Comparison of ENCODE assay signal across 8 cellular contexts in genomic region chr10:6014241-6014761, GRCh38. TPM values are rescaled to one million over a fixed set of nuclear protein-coding genes. Genes with fewer than 3 reads are reported as not detected.
A peak's percentile ranks its signal among the peaks of the same experiment; 100 is the strongest.
DNase-seq lines count a peak whose midpoint lies in the region; ATAC-seq and TF ChIP-seq lines count a peak whose summit lies in the region.

No MANE protein-coding gene starts in this region.

- peaks cover 12% of the 10 kb centered on the region for H3K4me1 ChIP-seq in OCI-LY3 (ENCODE audit: low read length)
- H3K4me1 ChIP-seq in prostate gland (replicated peaks) = no peaks in the 10 kb centered on the region

- ATAC-seq in HG03521 (IDR thresholded peaks at IDR 0.05; ENCODE audit: unreplicated experiment) = no peak

- intact Hi-C loops in activated naive CD4-positive, alpha-beta T cell treated with anti-CD3 and anti-CD28 coated beads for 36 hours (cut with micrococcal nuclease) = loop anchor here (1.0 to 2.0 kb wide), 4 partner anchors 22 to 74 kb away; no protein-coding TSS in a partner anchor
- intact Hi-C loops in prostate gland (cut with DNase I) = loop anchor here (5.0 to 10.0 kb wide), 2 partner anchors 33 to 70 kb away; partner anchors contain the start of gene RBM17

- TF ChIP-seq CTCF in OCI-LY3 (IDR thresholded peaks at IDR 0.05; ENCODE audit: low read depth, low read length) (peak; percentile 79), glutamatergic neuron (IDR thresholded peaks at IDR 0.05; ENCODE audit: partially characterized antibody, unreplicated experiment) (peak; percentile 73), prostate gland (IDR thresholded peaks at IDR 0.05) (peak; percentile 38 to 67 (median 60))

- peaks cover 3% of the 10 kb centered on the region for H3K36me3 ChIP-seq in OCI-LY3 (replicated peaks; ENCODE audit: low read depth, low read length)
- H3K36me3 ChIP-seq in prostate gland = no peaks in the 10 kb centered on the region

- peak overlapping the region; percentile 91 for H3K27ac Mint-ChIP-seq in activated naive CD4-positive, alpha-beta T cell treated with anti-CD3 and anti-CD28 coated beads for 36 hours
- no peak overlapping the region for H3K27ac Mint-ChIP-seq in glutamatergic neuron (ENCODE audit: unreplicated experiment)

- no peaks in the 10 kb centered on the region for H3K27me3 Mint-ChIP-seq in activated naive CD4-positive, alpha-beta T cell treated with anti-CD3 and anti-CD28 coated beads for 36 hours (ENCODE audit: low read depth)
- H3K27me3 Mint-ChIP-seq in glutamatergic neuron (ENCODE audit: unreplicated experiment) = no peaks in the 10 kb centered on the region

- peak overlapping the region; percentile 72 for H3K4me2 ChIP-seq in OCI-LY3 (ENCODE audit: low read length)

- POLR2A ChIA-PET in HEK293T (lab: Yijun Ruan, JAX) = interaction anchor here (1.1 kb wide), 1 partner anchor 124 kb away, joined by 3 read pairs; the partner anchor contains the start of genes ANKRD16 and FBH1

- CTCF ChIA-PET in HEK293T (lab: Yijun Ruan, JAX) = interaction anchor here (0.7 to 1.2 kb wide), 6 partner anchors 32 to 387 kb away, joined by 3 to 4 read pairs (median 3); no protein-coding TSS in a partner anchor
- CTCF ChIA-PET in activated naive CD4-positive, alpha-beta T cell treated with anti-CD3 and anti-CD28 coated beads for 36 hours (lab: Charles Lee) = interaction anchor here (0.5 to 2.1 kb wide), 21 partner anchors 14 to 267 kb away, joined by 3 to 13 read pairs (median 5); partner anchors contain the start of gene IL15RA

- H3K9me3 ChIP-seq in OCI-LY3 (ENCODE audit: insufficient read depth, low read length) (no peaks in the 10 kb centered on the region), prostate gland (no peaks in the 10 kb centered on the region)

- no peaks in the 10 kb centered on the region for H3K9me3 Mint-ChIP-seq in activated naive CD4-positive, alpha-beta T cell treated with anti-CD3 and anti-CD28 coated beads for 36 hours
- H3K9me3 Mint-ChIP-seq in glutamatergic neuron (ENCODE audit: unreplicated experiment) = no peaks in the 10 kb centered on the region

- no peaks in the 10 kb centered on the region for H4K20me1 ChIP-seq in OCI-LY3 (ENCODE audit: insufficient read depth, low read length)

- H3K4me1 Mint-ChIP-seq in activated naive CD4-positive, alpha-beta T cell treated with anti-CD3 and anti-CD28 coated beads for 36 hours (ENCODE audit: low read depth) = peaks cover 61% of the 10 kb centered on the region
- peaks cover 1% of the 10 kb centered on the region for H3K4me1 Mint-ChIP-seq in glutamatergic neuron (ENCODE audit: low read depth, unreplicated experiment)

- TF ChIP-seq POLR2A in prostate gland (IDR thresholded peaks at IDR 0.05) = no peak

- peak overlapping the region; percentile 50; the same call in 1 of the 2 replicates for H3K9ac ChIP-seq in OCI-LY3 (ENCODE audit: low read length)

- H3K27ac ChIP-seq in OCI-LY3 (ENCODE audit: low read length) = peak overlapping the region; percentile 37
- H3K27ac ChIP-seq in prostate gland = no peak overlapping the region

- peak overlapping the region; percentile 58 for H3K4me3 ChIP-seq in OCI-LY3 (ENCODE audit: low read length)
- H3K4me3 ChIP-seq in prostate gland = no peak overlapping the region

- peak; percentile 62 for DNase-seq in ELR (ENCODE audit: low read depth)
- peak; percentile 59 for DNase-seq in HEK293T (ENCODE audit: extremely low spot score)
- peak; percentile 83 for DNase-seq in activated naive CD4-positive, alpha-beta T cell treated with anti-CD3 and anti-CD28 coated beads for 36 hours
- peak; percentile 40 for DNase-seq in glutamatergic neuron
- peak; percentile 26 for DNase-seq in prostate gland (ENCODE audit: low spot score)
- DNase-seq in ecto neural progenitor cell (ENCODE audit: low spot score) = no peak

- H3K79me2 ChIP-seq in OCI-LY3 (ENCODE audit: low read length) = no peaks in the 10 kb centered on the region

- H3K27me3 ChIP-seq in OCI-LY3 (ENCODE audit: low read depth, low read length) (no peaks in the 10 kb centered on the region), prostate gland (replicated peaks; ENCODE audit: insufficient read depth) (no peaks in the 10 kb centered on the region)

- peak overlapping the region; percentile 54; the same call in 1 of the 2 replicates for H2AFZ ChIP-seq in OCI-LY3 (ENCODE audit: low read depth, low read length)

- WGBS in prostate gland = 48% methylated on average over 6 of the region's 6 CpGs

- H3K4me3 Mint-ChIP-seq in activated naive CD4-positive, alpha-beta T cell treated with anti-CD3 and anti-CD28 coated beads for 36 hours = no peak overlapping the region
- H3K4me3 Mint-ChIP-seq in glutamatergic neuron (ENCODE audit: unreplicated experiment) = no peak overlapping the region

- H3K36me3 Mint-ChIP-seq in activated naive CD4-positive, alpha-beta T cell treated with anti-CD3 and anti-CD28 coated beads for 36 hours (ENCODE audit: low read depth) = peaks cover 69% of the 10 kb centered on the region
- H3K36me3 Mint-ChIP-seq in glutamatergic neuron (ENCODE audit: unreplicated experiment) = no peaks in the 10 kb centered on the region

TF ChIP-seq in HEK293T, 16 proteins besides CTCF, POLR2A, EP300 and RAD21:
- TF ChIP-seq FOXK2 (IDR thresholded peaks at IDR 0.05) = no peak
- no peak for TF ChIP-seq TARDBP (IDR thresholded peaks at IDR 0.05)

RNA-seq across cellular contexts. Expression of gene IL15RA, which starts 37.0 kb away (rescaled TPM):
- 10 to 100 TPM; 14.7 to 16.3 TPM for total RNA-seq in activated naive CD4-positive, alpha-beta T cell treated with anti-CD3 and anti-CD28 coated beads for 36 hours
- total RNA-seq in glutamatergic neuron (ENCODE audit: unreplicated experiment) = not detected
- 10 to 100 TPM; 11.7 to 18.5 TPM for total RNA-seq in prostate gland

RNA-seq across cellular contexts. Expression of gene IL2RA, which starts 47.9 kb away (rescaled TPM):
- 100 to 1,000 TPM; 443 to 471 TPM for total RNA-seq in activated naive CD4-positive, alpha-beta T cell treated with anti-CD3 and anti-CD28 coated beads for 36 hours
- not detected for total RNA-seq in glutamatergic neuron (ENCODE audit: unreplicated experiment)
- total RNA-seq in prostate gland = 1 to 10 TPM in 1 of 2 donors, not detected in 1; 1.9 TPM

Comparison
In these comparisons a context has a peak if more than half of its experiments do, and no peak if none do; other contexts are left out.
1. RNA of gene IL15RA, which starts 37.0 kb away (total RNA-seq): 11.7 to 18.5 TPM in prostate gland and 14.7 to 16.3 TPM in activated naive CD4-positive, alpha-beta T cell treated with anti-CD3 and anti-CD28 coated beads for 36 hours; not detected in glutamatergic neuron (single experiment); every median in the first group is over 10 times any median in the second.
2. RNA of gene IL2RA, which starts 47.9 kb away (total RNA-seq): 443 to 471 TPM in activated naive CD4-positive, alpha-beta T cell treated with anti-CD3 and anti-CD28 coated beads for 36 hours; 1.9 TPM in prostate gland and not detected in glutamatergic neuron (single experiment); every median in the first group is over 100 times any median in the second.
3. Peak in every context shown above with its lines, with median percentiles within 50 percentile points of each other: CTCF ChIP-seq.